8 cellular contexts compared by ENCODE assay signal in genomic region chr12:69240625-69240984, GRCh38. TPM values are rescaled to one million over a fixed set of nuclear protein-coding genes. Genes with fewer than 3 reads are reported as not detected.
DNase-seq lines count a peak whose midpoint lies in the region; ATAC-seq and TF ChIP-seq lines count a peak whose summit lies in the region.

No MANE protein-coding gene starts in this region.

- no peaks in the 10 kb centered on the region for H3F3A ChIP-seq in GM23248 (ENCODE audit: insufficient read depth)

- peak overlapping the region; percentile 94 for H3K9ac ChIP-seq in GM23248

- H3K4me2 ChIP-seq in GM23248 (ENCODE audit: unreplicated experiment): peak overlapping the region; percentile 92

- H3K36me3 Mint-ChIP-seq in T-helper 1 cell treated with Interleukin-12 subunit alpha and Interleukin-12 subunit beta and Interleukin-4 antibody, amounts not matched to agents 30 μg/mL and 1 μg/mL, for 36 hours (ENCODE audit: low read depth): peaks cover 3% of the 10 kb centered on the region
- H3K36me3 Mint-ChIP-seq in effector memory CD8-positive, alpha-beta T cell (ENCODE audit: insufficient read depth): peaks cover 30% of the 10 kb centered on the region
- H3K36me3 Mint-ChIP-seq in neural crest cell (ENCODE audit: low read depth): peaks cover 7% of the 10 kb centered on the region

- WGBS in GM23248 (ENCODE audit: low coverage in 1 of 2, low lambda C conversion rate in 2 of 2, missing lambda C conversion rate in 2 of 2), 2 experiments: 6 to 9% methylated on average over 11 of the region's 11 CpGs

- no peaks in the 10 kb centered on the region for H3K27me3 ChIP-seq in GM23248 (replicated peaks; ENCODE audit: insufficient read depth)

- in situ Hi-C loops in ACHN (cut with HindIII; ENCODE audit: low pct_ligation_motif_present, low pct_unique_long_range_greater_than_20kb, low sequenced_read_pairs) (no loop called here), GM23248 (cut with MboI) (loop anchor here (25.0 kb wide), 1 partner anchor 378 kb away; no protein-coding TSS in a partner anchor)

- H3K79me2 ChIP-seq in GM23248 (ENCODE audit: insufficient read depth): peaks cover 57% of the 10 kb centered on the region

- H3K9me2 ChIP-seq in GM23248 (ENCODE audit: insufficient read depth): no peaks in the 10 kb centered on the region

- peak overlapping the region; percentile 87 for H3K4me3 ChIP-seq in GM23248

- peak overlapping the region; percentile 59; the same call in 1 of the 2 replicates for H2AFZ ChIP-seq in GM23248

- no peaks in the 10 kb centered on the region for H3K27me3 Mint-ChIP-seq in T-helper 1 cell treated with Interleukin-12 subunit alpha and Interleukin-12 subunit beta and Interleukin-4 antibody, amounts not matched to agents 30 μg/mL and 1 μg/mL, for 36 hours (ENCODE audit: low read depth)
- no peaks in the 10 kb centered on the region for H3K27me3 Mint-ChIP-seq in effector memory CD8-positive, alpha-beta T cell
- H3K27me3 Mint-ChIP-seq in neural crest cell (ENCODE audit: low read depth): no peaks in the 10 kb centered on the region

- peak overlapping the region; percentile 84 for H3K27ac ChIP-seq in GM23248

- no peaks in the 10 kb centered on the region for H3K9me3 Mint-ChIP-seq in T-helper 1 cell treated with Interleukin-12 subunit alpha and Interleukin-12 subunit beta and Interleukin-4 antibody, amounts not matched to agents 30 μg/mL and 1 μg/mL, for 36 hours
- no peaks in the 10 kb centered on the region for H3K9me3 Mint-ChIP-seq in effector memory CD8-positive, alpha-beta T cell
- no peaks in the 10 kb centered on the region for H3K9me3 Mint-ChIP-seq in neural crest cell

- H3K27ac Mint-ChIP-seq in T-helper 1 cell treated with Interleukin-12 subunit alpha and Interleukin-12 subunit beta and Interleukin-4 antibody, amounts not matched to agents 30 μg/mL and 1 μg/mL, for 36 hours: peak overlapping the region; percentile 99
- peak overlapping the region; percentile 98 to 100 for H3K27ac Mint-ChIP-seq in effector memory CD8-positive, alpha-beta T cell
- peak overlapping the region; percentile 99 for H3K27ac Mint-ChIP-seq in neural crest cell (ENCODE audit: unreplicated experiment)

- ATAC-seq in effector memory CD8-positive, alpha-beta T cell (replicated peaks): no peak
- no peak for ATAC-seq in HG03196 (IDR thresholded peaks at IDR 0.05; ENCODE audit: unreplicated experiment)
- no peak for ATAC-seq in GM19467 (IDR thresholded peaks at IDR 0.05; ENCODE audit: unreplicated experiment)

- no peak for TF ChIP-seq CTCF in neural crest cell (conservative IDR thresholded peaks at IDR 0.05)

- H3K4me3 Mint-ChIP-seq in T-helper 1 cell treated with Interleukin-12 subunit alpha and Interleukin-12 subunit beta and Interleukin-4 antibody, amounts not matched to agents 30 μg/mL and 1 μg/mL, for 36 hours: peak overlapping the region; percentile 93
- peak overlapping the region; percentile 99 to 100 for H3K4me3 Mint-ChIP-seq in effector memory CD8-positive, alpha-beta T cell
- H3K4me3 Mint-ChIP-seq in neural crest cell: peak overlapping the region; percentile 99

- H3K9me3 ChIP-seq in GM23248 (ENCODE audit: low read depth): no peaks in the 10 kb centered on the region

- H3K36me3 ChIP-seq in GM23248 (ENCODE audit: low read depth): no peaks in the 10 kb centered on the region

- peaks cover 17% of the 10 kb centered on the region for H3K4me1 ChIP-seq in GM23248 (ENCODE audit: insufficient read depth)

- peaks cover 46% of the 10 kb centered on the region for H3K4me1 Mint-ChIP-seq in T-helper 1 cell treated with Interleukin-12 subunit alpha and Interleukin-12 subunit beta and Interleukin-4 antibody, amounts not matched to agents 30 μg/mL and 1 μg/mL, for 36 hours (ENCODE audit: low read depth)
- H3K4me1 Mint-ChIP-seq in effector memory CD8-positive, alpha-beta T cell (ENCODE audit: low read depth in 2 of 2): peaks cover 32 to 46% of the 10 kb centered on the region in 2 donors
- H3K4me1 Mint-ChIP-seq in neural crest cell: peaks cover 48% of the 10 kb centered on the region

- H4K20me1 ChIP-seq in GM23248 (ENCODE audit: insufficient read depth): peaks cover 6% of the 10 kb centered on the region

- peak; percentile 40 for DNase-seq in ACHN
- DNase-seq in GM23248: peak; percentile 53
- DNase-seq in effector memory CD8-positive, alpha-beta T cell: peak; percentile 10 to 18 (median 15)
- DNase-seq in neural crest cell (ENCODE audit: low read depth, low spot score): no peak
- DNase-seq in cortex of kidney (lab: John Stamatoyannopoulos, UW): no peak

RNA-seq across cellular contexts. Expression of gene CPSF6, which starts 1.2 kb away (rescaled TPM):
- 19.6 and 31.5 TPM in 2 replicates for total RNA-seq in GM23248 (2014; rRNA removed; shearing (Covaris generic))
- 63.4 TPM in 2 replicates for polyA plus RNA-seq in GM23248 (2016; fragmentation: Nextera tagmentation; extraction: Ambion mirVana)
- 172 and 190 TPM in 2 replicates for total RNA-seq in neural crest cell

Comparison
In these comparisons a context has a peak if more than half of its experiments do, and no peak if none do; other contexts are left out.
1. DNase-seq: peak in ACHN (single experiment), GM23248 (single experiment) and effector memory CD8-positive, alpha-beta T cell (3 of 3); none in neural crest cell (single experiment) and cortex of kidney (single experiment).
2. Peak in every context shown above with its lines, with median percentiles within 50 percentile points of each other: H3K27ac Mint-ChIP-seq and H3K4me3 Mint-ChIP-seq.